8 cellular contexts compared by ENCODE assay signal in the genomic region with DNA sequence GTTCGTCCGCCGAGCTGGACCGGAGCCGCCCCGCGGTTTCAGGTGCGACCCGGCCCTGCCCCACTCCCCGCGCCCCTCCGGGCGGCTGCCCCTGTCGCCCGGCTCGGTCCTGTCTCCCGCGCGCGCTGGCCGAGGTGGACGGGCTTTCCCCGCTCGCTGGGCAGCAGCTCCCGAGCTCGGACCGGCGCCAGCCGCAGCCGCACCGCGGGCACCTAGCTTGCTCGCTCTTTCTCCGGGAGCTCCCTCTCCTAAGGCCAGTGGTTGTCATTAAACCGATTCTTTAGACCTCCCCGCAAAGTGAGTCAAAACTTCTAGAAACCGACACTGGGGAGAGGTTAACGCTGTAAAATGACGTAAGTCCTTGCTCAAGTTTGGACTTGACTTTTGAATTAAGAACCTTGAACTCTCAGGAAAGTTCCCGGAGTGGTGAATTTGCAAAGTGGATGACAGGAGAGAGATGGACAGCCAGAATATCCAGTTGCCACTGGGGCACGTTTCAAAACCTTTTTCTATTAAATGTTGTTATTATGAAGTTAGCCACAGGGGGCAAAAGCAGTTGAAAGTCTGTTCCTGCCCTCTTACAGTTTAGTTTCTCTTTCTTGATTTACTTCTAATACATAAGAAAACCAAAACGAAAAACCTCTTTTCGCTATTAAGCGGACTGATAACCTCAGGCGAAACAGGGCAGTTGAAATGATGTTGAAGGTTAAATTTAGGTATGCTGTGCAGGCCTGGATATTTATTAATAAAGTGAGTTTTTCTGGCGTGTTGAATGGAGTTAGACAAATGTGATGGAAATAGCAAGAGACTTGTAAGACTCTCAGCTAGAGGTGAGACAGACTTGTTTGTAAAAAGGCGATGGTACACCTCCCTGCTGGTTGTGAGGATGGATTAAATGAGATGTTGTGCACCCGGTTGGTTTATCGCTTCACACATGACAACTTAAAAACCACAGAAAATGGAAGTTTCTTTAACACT. TPM values are rescaled to one million over a fixed set of nuclear protein-coding genes. Genes with fewer than 3 reads are reported as not detected.
DNase-seq lines count a peak whose midpoint lies in the region; ATAC-seq, FAIRE-seq and TF ChIP-seq lines count a peak whose summit lies in the region.

No MANE protein-coding gene starts in this region.

- H3K27ac ChIP-seq in DOHH2 (ENCODE audit: low read depth, low read length) (peak overlapping the region; percentile 82), Panc1 (ENCODE audit: low read length) (peak overlapping the region; percentile 85)

- intact Hi-C loops in Panc1 (cut with micrococcal nuclease; ENCODE audit: unreplicated experiment) = no loop called here

- peaks cover 9% of the 10 kb centered on the region for H3K9me3 Mint-ChIP-seq in natural killer cell treated with Interleukin-12 subunit alpha and Interleukin-12 subunit beta and Interleukin-15 and Interleukin-18, amount 100 ng/mL, for 72 hours
- H3K9me3 Mint-ChIP-seq in type B pancreatic cell = peaks cover 9% of the 10 kb centered on the region

- H3K4me1 Mint-ChIP-seq in natural killer cell treated with Interleukin-12 subunit alpha and Interleukin-12 subunit beta and Interleukin-15 and Interleukin-18, amount 100 ng/mL, for 72 hours (ENCODE audit: low read depth in 2 of 2) = peaks cover 33 to 43% of the 10 kb centered on the region in 2 donors
- peaks cover 19% of the 10 kb centered on the region for H3K4me1 Mint-ChIP-seq in type B pancreatic cell (ENCODE audit: unreplicated experiment)

- CTCF ChIA-PET in Panc1 (lab: Charles Lee) = interaction anchor here (0.5 to 0.7 kb wide), 3 partner anchors 43 to 94 kb away, joined by 3 to 14 read pairs (median 4); no protein-coding TSS in a partner anchor

- TF ChIP-seq CTCF in DOHH2 (IDR thresholded peaks at IDR 0.05; ENCODE audit: low read depth, low read length, poor library complexity, severe bottlenecking) (peak; percentile 58), Panc1 (IDR thresholded peaks at IDR 0.05) (peak; percentile 28; the same call in 1 of the 2 replicates), fibroblast of pulmonary artery (IDR thresholded peaks at IDR 0.05; ENCODE audit: low read length, missing control alignments) (peak; percentile 60), type B pancreatic cell (conservative IDR thresholded peaks at IDR 0.05) (peak; percentile 71)

- H3K4me2 ChIP-seq in DOHH2 (ENCODE audit: low read length) = peak overlapping the region; percentile 87

- peaks cover 59% of the 10 kb centered on the region for H3K79me2 ChIP-seq in DOHH2 (ENCODE audit: control insufficient read depth, low read length)

- no peak for FAIRE-seq in HTR-8/SVneo (lab: Jason Lieb, UNC)

- H3K4me3 ChIP-seq in DOHH2 (ENCODE audit: low read length) (peak overlapping the region; percentile 89), Panc1 (ENCODE audit: low read depth in 2 of 2, low read length in 2 of 2) (peak overlapping the region; percentile 75 to 88), fibroblast of pulmonary artery (replicated peaks; ENCODE audit: low read depth, low read length) (peak overlapping the region; percentile 88)

- H3K36me3 Mint-ChIP-seq in natural killer cell treated with Interleukin-12 subunit alpha and Interleukin-12 subunit beta and Interleukin-15 and Interleukin-18, amount 100 ng/mL, for 72 hours = peaks cover 33% of the 10 kb centered on the region
- H3K36me3 Mint-ChIP-seq in type B pancreatic cell = peaks cover 16% of the 10 kb centered on the region

- H3K36me3 ChIP-seq in DOHH2 (ENCODE audit: control insufficient read depth, low read length) = peaks cover 34% of the 10 kb centered on the region
- no peaks in the 10 kb centered on the region; the same call in 1 of the 2 replicates for H3K36me3 ChIP-seq in Panc1 (ENCODE audit: control insufficient read depth, insufficient read depth, low read length)

- DNase-seq in HTR-8/SVneo (ENCODE audit: insufficient read length, low spot score) (peak; percentile 68), Panc1 (ENCODE audit: low read depth, low spot score) (no peak), fibroblast of pulmonary artery (ENCODE audit: low read depth) (peak; percentile 89), type B pancreatic cell (ENCODE audit: extremely low spot score, unreplicated experiment) (peak; percentile 70)
- DNase-seq in activated effector memory CD4-positive, alpha-beta T cell treated with Interleukin-2 at 50 U/mL for 16 hours = peak; percentile 18
- peak; percentile 75 for DNase-seq in natural killer cell treated with Interleukin-12 subunit alpha and Interleukin-12 subunit beta and Interleukin-15 and Interleukin-18, amount 100 ng/mL, for 72 hours (ENCODE audit: low spot score)

- peak; percentile 60 for ATAC-seq in GM21515 (IDR thresholded peaks at IDR 0.05; ENCODE audit: unreplicated experiment)
- peak; percentile 68 for ATAC-seq in Panc1
- peak; percentile 78 to 83 for ATAC-seq in natural killer cell treated with Interleukin-12 subunit alpha and Interleukin-12 subunit beta and Interleukin-15 and Interleukin-18, amount 100 ng/mL, for 72 hours

- POLR2A ChIA-PET in Panc1 (lab: Charles Lee) = no interaction called here

- peak overlapping the region; percentile 97 for H3K4me3 Mint-ChIP-seq in natural killer cell treated with Interleukin-12 subunit alpha and Interleukin-12 subunit beta and Interleukin-15 and Interleukin-18, amount 100 ng/mL, for 72 hours
- peak overlapping the region; percentile 95 for H3K4me3 Mint-ChIP-seq in type B pancreatic cell

- no peaks in the 10 kb centered on the region for H3K27me3 Mint-ChIP-seq in natural killer cell treated with Interleukin-12 subunit alpha and Interleukin-12 subunit beta and Interleukin-15 and Interleukin-18, amount 100 ng/mL, for 72 hours
- no peaks in the 10 kb centered on the region for H3K27me3 Mint-ChIP-seq in type B pancreatic cell

- in situ Hi-C loops in Panc1 (cut with HindIII; ENCODE audit: low pct_unique_long_range_greater_than_20kb, low sequenced_read_pairs) = no loop called here

- peak overlapping the region; percentile 97 to 98 for H3K27ac Mint-ChIP-seq in natural killer cell treated with Interleukin-12 subunit alpha and Interleukin-12 subunit beta and Interleukin-15 and Interleukin-18, amount 100 ng/mL, for 72 hours
- peak overlapping the region; percentile 95 for H3K27ac Mint-ChIP-seq in type B pancreatic cell

- H3K27me3 ChIP-seq in DOHH2 (ENCODE audit: control insufficient read depth, low read length) = no peaks in the 10 kb centered on the region
- no peaks in the 10 kb centered on the region for H3K27me3 ChIP-seq in Panc1 (ENCODE audit: control insufficient read depth, insufficient read depth, low read length)

- peaks cover 4% of the 10 kb centered on the region for H4K20me1 ChIP-seq in DOHH2 (ENCODE audit: control insufficient read depth, insufficient read depth, low read depth, low read length)

- no TSS peak for BruUV-seq in Panc1 (replicated peaks; lab: Mats Ljungman, UMichigan)

- H3K9me2 ChIP-seq in DOHH2 (replicated peaks; ENCODE audit: control insufficient read depth, low read length) = no peaks in the 10 kb centered on the region

- H3F3A ChIP-seq in DOHH2 (ENCODE audit: control insufficient read depth, insufficient read depth) = peaks cover 9% of the 10 kb centered on the region

- H3K9me3 ChIP-seq in DOHH2 (ENCODE audit: control insufficient read depth, insufficient read depth, low read length) = peaks cover 21% of the 10 kb centered on the region
- H3K9me3 ChIP-seq in Panc1 (ENCODE audit: control insufficient read depth, insufficient read depth, low read depth, low read length) = peaks cover 10% of the 10 kb centered on the region; the same call in 1 of the 2 replicates

- H3K4me1 ChIP-seq in DOHH2 (ENCODE audit: control insufficient read depth, low read length) (peaks cover 43% of the 10 kb centered on the region), Panc1 (ENCODE audit: control insufficient read depth, insufficient read depth, low read length) (peaks cover 5% of the 10 kb centered on the region)

RNA-seq across cellular contexts. Expression of a gene that starts 0.8 kb away (rescaled TPM):
- total RNA-seq in Panc1 (2021; ENCODE audit: unreplicated experiment) (9.6 TPM), type B pancreatic cell (ENCODE audit: low replicate concordance) (14.1 and 19.2 TPM in 2 replicates)
- polyA plus RNA-seq in Panc1 (2012; ENCODE audit: insufficient read length) = 4.5 TPM
- 10 to 100 TPM; 31.2 to 31.3 TPM for total RNA-seq in natural killer cell treated with Interleukin-12 subunit alpha and Interleukin-12 subunit beta and Interleukin-15 and Interleukin-18, amount 100 ng/mL, for 72 hours
